16 cellular contexts compared by ENCODE assay signal in the genomic region with DNA sequence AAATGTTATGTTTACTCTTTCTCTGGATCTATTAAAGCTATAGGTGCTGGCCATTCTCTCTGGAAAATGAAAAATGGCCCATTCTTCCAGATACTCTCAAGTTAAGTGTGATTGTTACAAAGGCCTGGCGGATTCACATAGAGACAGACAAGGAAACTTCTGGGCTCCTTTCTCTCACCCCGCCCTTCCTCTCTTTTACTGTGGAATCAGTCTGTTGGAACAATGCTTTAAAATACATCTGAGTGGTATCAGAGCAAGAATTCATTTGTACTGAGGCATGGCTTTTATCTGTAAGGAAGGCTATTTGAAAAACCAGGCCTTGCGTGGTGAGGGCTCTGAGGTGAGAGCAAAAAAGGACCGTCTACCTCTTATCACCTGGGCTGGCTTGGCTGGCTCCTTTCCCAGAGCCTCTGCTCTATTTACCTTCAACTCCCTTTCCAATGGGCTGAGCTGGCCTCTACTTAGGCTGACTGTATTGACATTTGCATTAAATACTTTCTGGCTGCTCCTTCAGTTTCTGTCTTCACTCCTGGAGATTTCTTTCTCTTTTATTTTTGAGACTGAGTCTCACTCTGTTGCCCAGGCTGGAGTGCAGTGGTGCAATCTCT.
DNase-seq lines count a peak whose midpoint lies in the region; TF ChIP-seq lines count a peak whose summit lies in the region.
"Had no signal": no experiment of that assay in that cellular context is flagged by ENCODE, and none has a peak within 500 bp of the region (broad histone marks: within the 10 kb centered on the region; RNA-seq: fewer than 3 reads in every experiment).

No MANE protein-coding gene starts in this region.

- no peak overlapping the region for H2BK15ac ChIP-seq in H9 (ENCODE audit: low read depth, low read length)

- no peaks in the 10 kb centered on the region for H3K23me2 ChIP-seq in H9 (ENCODE audit: insufficient read length, low read depth, low read length, poor library complexity, severe bottlenecking)

- no peak overlapping the region for H3K23ac ChIP-seq in H9 (ENCODE audit: insufficient read length, low read depth, low read length)

- no peak overlapping the region for H4K5ac ChIP-seq in H9 (ENCODE audit: insufficient read length, low read depth, low read length)

- peaks cover 3% of the 10 kb centered on the region for H3K4me1 ChIP-seq in hepatocyte (ENCODE audit: insufficient read depth)
- 0 out of 2 replicates have a peak, but pooled peaks cover 2% of the 10 kb centered on the region for H3K4me1 ChIP-seq in H9 (ENCODE audit: insufficient read depth, low read length)
- H3K4me1 ChIP-seq: thyroid gland had no signal

- no peaks in the 10 kb centered on the region for H3K79me1 ChIP-seq in H9 (ENCODE audit: insufficient read depth, low read depth, low read length, poor library complexity, severe bottlenecking)

- H2BK120ac ChIP-seq in H9 (ENCODE audit: low read depth, low read length, poor library complexity, severe bottlenecking) = no peak overlapping the region

- no peak overlapping the region for H3K9ac ChIP-seq in H9 (ENCODE audit: extremely low read depth, insufficient read length, low read length)

- H3K9me3 ChIP-seq in hepatocyte (ENCODE audit: low read depth) = no peaks in the 10 kb centered on the region
- no peaks in the 10 kb centered on the region for H3K9me3 ChIP-seq in H9 (ENCODE audit: control insufficient read depth, low read depth, low read length)
- H3K9me3 ChIP-seq: thyroid gland had no signal

- H4K20me1 ChIP-seq in hepatocyte (ENCODE audit: insufficient read depth, poor library complexity, severe bottlenecking) = no peaks in the 10 kb centered on the region
- H4K20me1 ChIP-seq in H9 (ENCODE audit: control insufficient read depth, insufficient read depth, insufficient read length) = no peaks in the 10 kb centered on the region

- H3K4me2 ChIP-seq in hepatocyte (peak overlapping the region; percentile 25), H9 (ENCODE audit: insufficient read depth, insufficient read length, low read length) (no peak overlapping the region)

- H4K91ac ChIP-seq in H9 (ENCODE audit: insufficient read length, low read depth, low read length) = no peak overlapping the region

- H3K27me3 Mint-ChIP-seq in type B pancreatic cell (no peaks in the 10 kb centered on the region), H9 (ENCODE audit: low read depth) (no peaks in the 10 kb centered on the region)
- peaks cover 10% of the 10 kb centered on the region for H3K27me3 Mint-ChIP-seq in activated T-cell treated with anti-CD3 and anti-CD28 coated beads, Interleukin-2, amount 50 U/mL, for 24 hours

- no peak for TF ChIP-seq CTCF in hepatocyte (IDR thresholded peaks at IDR 0.05; ENCODE audit: poor library complexity)
- TF ChIP-seq CTCF in type B pancreatic cell (conservative IDR thresholded peaks at IDR 0.05) = no peak
- no peak for TF ChIP-seq CTCF in H9 (conservative IDR thresholded peaks at IDR 0.05)

- H2BK5ac ChIP-seq in H9 (ENCODE audit: insufficient read length, low read length) = no peak overlapping the region

- H2BK20ac ChIP-seq in H9 (ENCODE audit: low read depth, low read length, poor library complexity, severe bottlenecking) = no peak overlapping the region

- no peaks in the 10 kb centered on the region for H3K4me1 Mint-ChIP-seq in type B pancreatic cell (ENCODE audit: unreplicated experiment)
- peaks cover 10% of the 10 kb centered on the region for H3K4me1 Mint-ChIP-seq in activated T-cell treated with anti-CD3 and anti-CD28 coated beads, Interleukin-2, amount 50 U/mL, for 24 hours (ENCODE audit: low read depth)
- H3K4me1 Mint-ChIP-seq in H9 = peaks cover 27 to 41% of the 10 kb centered on the region in 2 experiments
- H3K4me1 Mint-ChIP-seq: mesothelial cell of epicardium had no signal

- no peak overlapping the region for H3K4me3 ChIP-seq in hepatocyte
- H3K4me3 ChIP-seq: thyroid gland had no signal

- no peak overlapping the region for H3K4me3 Mint-ChIP-seq in type B pancreatic cell
- H3K4me3 Mint-ChIP-seq in activated T-cell treated with anti-CD3 and anti-CD28 coated beads, Interleukin-2, amount 50 U/mL, for 24 hours = no peak overlapping the region
- no peak overlapping the region for H3K4me3 Mint-ChIP-seq in H9
- H3K4me3 Mint-ChIP-seq: mesothelial cell of epicardium had no signal

- DNase-seq in NCI-H748 (lab: John Stamatoyannopoulos, UW; ENCODE audit: unreplicated experiment) (peak; percentile 25), NCI-H748 treated with DMSO at 0.1 percent for 48 hours (lab: John Stamatoyannopoulos, UW) (no peak), NCI-H345 treated with DMSO at 0.1 percent for 48 hours (lab: John Stamatoyannopoulos, UW; ENCODE audit: unreplicated experiment) (peak; percentile 21), hepatocyte (ENCODE audit: low spot score) (peak; percentile 48), type B pancreatic cell (ENCODE audit: extremely low spot score, unreplicated experiment) (no peak), DMS114 treated with DMSO at 0.1 percent for 48 hours (lab: John Stamatoyannopoulos, UW; ENCODE audit: unreplicated experiment) (no peak), H9 (no peak)
- no peak for DNase-seq in activated T-cell treated with anti-CD3 and anti-CD28 coated beads, Interleukin-2, amount 50 U/mL, for 24 hours
- DNase-seq: activated effector memory CD4-positive, alpha-beta T cell treated with Interleukin-2 at 50 U/mL for 16 hours; anterior cingulate cortex; C1 segment of cervical spinal cord; NCI-H1048; NCI-H526 treated with DMSO at 0.1 percent for 48 hours; thyroid gland had no signal

- H3K14ac ChIP-seq in H9 (ENCODE audit: insufficient read depth, low read length) = no peak overlapping the region

- peak overlapping the region; percentile 26 for H3K27ac Mint-ChIP-seq in type B pancreatic cell
- H3K27ac Mint-ChIP-seq in activated T-cell treated with anti-CD3 and anti-CD28 coated beads, Interleukin-2, amount 50 U/mL, for 24 hours = no peak overlapping the region
- no peak overlapping the region; a peak in 1 of 7 replicates for H3K27ac Mint-ChIP-seq in H9
- H3K27ac Mint-ChIP-seq: mesothelial cell of epicardium had no signal

- no peak overlapping the region for H2AFZ ChIP-seq in hepatocyte
- no peak overlapping the region for H2AFZ ChIP-seq in H9 (ENCODE audit: low read length)

- 58% methylated on average over 4 of the region's 4 CpGs for WGBS in hepatocyte (ENCODE audit: low lambda C conversion rate, missing lambda C conversion rate)
- no CpG with 5 or more reads among the region's 4 CpGs for WGBS in H9 (ENCODE audit: extremely low coverage, insufficient read length, low lambda C conversion rate)

- no peaks in the 10 kb centered on the region for H3K36me3 ChIP-seq in hepatocyte (replicated peaks; ENCODE audit: insufficient read depth, low read depth)
- H3K36me3 ChIP-seq: thyroid gland had no signal

- H3T11ph ChIP-seq in H9 (ENCODE audit: low read length) = no peak overlapping the region

- H3K36me3 Mint-ChIP-seq in type B pancreatic cell (no peaks in the 10 kb centered on the region), H9 (ENCODE audit: insufficient read depth in 1 of 3, low read depth in 3 of 3) (peaks cover 0 to 9% (median 3%) of the 10 kb centered on the region in 3 experiments; a peak in 4 of 7 replicates)
- no peaks in the 10 kb centered on the region for H3K36me3 Mint-ChIP-seq in activated T-cell treated with anti-CD3 and anti-CD28 coated beads, Interleukin-2, amount 50 U/mL, for 24 hours (ENCODE audit: low read depth)
- H3K36me3 Mint-ChIP-seq: mesothelial cell of epicardium had no signal

- H3K27me3 ChIP-seq in hepatocyte (no peaks in the 10 kb centered on the region), H9 (ENCODE audit: insufficient read depth, low read length) (no peaks in the 10 kb centered on the region)
- H3K27me3 ChIP-seq: thyroid gland had no signal

- H3K9me3 Mint-ChIP-seq in type B pancreatic cell (peaks cover 5% of the 10 kb centered on the region), H9 (peaks cover 11 to 12% of the 10 kb centered on the region in 2 experiments)
- H3K9me3 Mint-ChIP-seq in activated T-cell treated with anti-CD3 and anti-CD28 coated beads, Interleukin-2, amount 50 U/mL, for 24 hours = peaks cover 7% of the 10 kb centered on the region

- H3K4ac ChIP-seq in H9 (ENCODE audit: low read depth, low read length) = no peak overlapping the region

- H3K18ac ChIP-seq in H9 (ENCODE audit: insufficient read length, low read depth, low read length) = no peak overlapping the region

- no peak overlapping the region for H3K27ac ChIP-seq in hepatocyte
- no peak overlapping the region for H3K27ac ChIP-seq in H9 (ENCODE audit: insufficient read length, low read depth, low read length)
- H3K27ac ChIP-seq: RWPE1, thyroid gland had no signal

- H3K9me2 ChIP-seq in hepatocyte (replicated peaks; ENCODE audit: insufficient read depth) = no peaks in the 10 kb centered on the region

- H2BK12ac ChIP-seq in H9 (ENCODE audit: insufficient read length, low read depth, low read length) = no peak overlapping the region

- H3K56ac ChIP-seq in H9 (ENCODE audit: insufficient read length, low read depth, low read length) = no peak overlapping the region

- no peaks in the 10 kb centered on the region for H3K79me2 ChIP-seq in hepatocyte
- H3K79me2 ChIP-seq in H9 (ENCODE audit: insufficient read depth, low read length) = no peaks in the 10 kb centered on the region

- H2AK5ac ChIP-seq in H9 (ENCODE audit: insufficient read length, low read length) = no peak overlapping the region

- H4K8ac ChIP-seq in H9 (replicated peaks; ENCODE audit: insufficient read length, low read depth, low read length) = no peak overlapping the region

Comparison
In these comparisons a context has a peak if more than half of its experiments do, and no peak if none do; other contexts are left out.
1. DNase-seq: peak in NCI-H748 (single experiment), NCI-H345 treated with DMSO at 0.1 percent for 48 hours (single experiment) and hepatocyte (single experiment); none in NCI-H748 treated with DMSO at 0.1 percent for 48 hours (single experiment), type B pancreatic cell (single experiment), DMS114 treated with DMSO at 0.1 percent for 48 hours (single experiment), activated T-cell treated with anti-CD3 and anti-CD28 coated beads, Interleukin-2, amount 50 U/mL, for 24 hours (single experiment) and H9 (single experiment).